Comparison of ENCODE assay signal across 20 cellular contexts in genomic region chr12:51013441-51013840, GRCh38. TPM values are rescaled to one million over a fixed set of nuclear protein-coding genes. Genes with fewer than 3 reads are reported as not detected.
DNase-seq lines count a peak whose midpoint lies in the region; ATAC-seq, FAIRE-seq and TF ChIP-seq lines count a peak whose summit lies in the region.
"Had no signal": no experiment of that assay in that cellular context is flagged by ENCODE, and none has a peak within 500 bp of the region (broad histone marks: within the 10 kb centered on the region; RNA-seq: fewer than 3 reads in every experiment).

No MANE protein-coding gene starts in this region.

- no peaks in the 10 kb centered on the region for H3K27me3 ChIP-seq in keratinocyte (ENCODE audit: control insufficient read depth, extremely low read depth, insufficient read depth, low read length)
- no peaks in the 10 kb centered on the region for H3K27me3 ChIP-seq in small intestine (ENCODE audit: control insufficient read depth in 2 of 2, insufficient read depth in 2 of 2, low read length in 2 of 2)
- no peaks in the 10 kb centered on the region for H3K27me3 ChIP-seq in CD4-positive, alpha-beta memory T cell (ENCODE audit: insufficient read depth, low read length)

- WGBS in small intestine, 3 donors = 71 to 87% (median 83%) methylated on average over 7 of the region's 7 CpGs

- FAIRE-seq in keratinocyte (lab: Jason Lieb, UNC) (no peak), small intestine (lab: Jason Lieb, UNC) (no peak)
- FAIRE-seq: A204.1, H54 had no signal

- no peaks in the 10 kb centered on the region for H3K9me3 Mint-ChIP-seq in activated CD4-positive, alpha-beta memory T cell treated with anti-CD3 and anti-CD28 coated beads for 36 hours
- no peaks in the 10 kb centered on the region for H3K9me3 Mint-ChIP-seq in activated CD4-positive, alpha-beta memory T cell treated with anti-CD3 and anti-CD28 coated beads, Interleukin-2, amount 10 ng/mL, durations not matched to agents 7 days and 5 days
- H3K9me3 Mint-ChIP-seq in CD4-positive, alpha-beta memory T cell = no peaks in the 10 kb centered on the region

- peak overlapping the region; percentile 42 for H3K27ac Mint-ChIP-seq in activated CD4-positive, alpha-beta memory T cell treated with anti-CD3 and anti-CD28 coated beads for 36 hours
- no peak overlapping the region for H3K27ac Mint-ChIP-seq in activated CD4-positive, alpha-beta memory T cell treated with anti-CD3 and anti-CD28 coated beads, Interleukin-2, amount 10 ng/mL, durations not matched to agents 7 days and 5 days
- H3K27ac Mint-ChIP-seq in T-helper 17 cell = peak overlapping the region; percentile 61
- H3K27ac Mint-ChIP-seq in CD4-positive, alpha-beta memory T cell = peak overlapping the region in 1 of 7 donors; percentile 25

- H3K4me1 Mint-ChIP-seq in activated CD4-positive, alpha-beta memory T cell treated with anti-CD3 and anti-CD28 coated beads for 36 hours (ENCODE audit: low read depth) = peaks cover 52% of the 10 kb centered on the region
- peaks cover 26% of the 10 kb centered on the region for H3K4me1 Mint-ChIP-seq in activated CD4-positive, alpha-beta memory T cell treated with anti-CD3 and anti-CD28 coated beads, Interleukin-2, amount 10 ng/mL, durations not matched to agents 7 days and 5 days
- H3K4me1 Mint-ChIP-seq in T-helper 17 cell = peaks cover 20% of the 10 kb centered on the region
- peaks cover 19 to 40% (median 31%) of the 10 kb centered on the region in 4 donors for H3K4me1 Mint-ChIP-seq in CD4-positive, alpha-beta memory T cell

- H3K9ac ChIP-seq in keratinocyte (ENCODE audit: control insufficient read depth, extremely low read depth, insufficient read depth, low read length) = no peak overlapping the region

- intact Hi-C loops in activated CD4-positive, alpha-beta memory T cell treated with anti-CD3 and anti-CD28 coated beads for 36 hours (cut with micrococcal nuclease) = no loop called here
- intact Hi-C loops in CD4-positive, alpha-beta memory T cell (cut with micrococcal nuclease) = no loop called here

- POLR2A ChIA-PET in activated CD4-positive, alpha-beta memory T cell treated with anti-CD3 and anti-CD28 coated beads for 36 hours (lab: Charles Lee) = interaction anchor here (0.8 to 4.7 kb wide), 2 partner anchors 13 to 189 kb away, joined by 3 to 47 read pairs; partner anchors contain the start of gene SLC11A2
- POLR2A ChIA-PET in activated CD4-positive, alpha-beta memory T cell treated with anti-CD3 and anti-CD28 coated beads, Interleukin-2, amount 10 ng/mL, durations not matched to agents 7 days and 5 days (lab: Charles Lee) = interaction anchor here (1.0 kb wide), 1 partner anchor 11 kb away, joined by 4 read pairs; no protein-coding TSS in a partner anchor
- POLR2A ChIA-PET in CD4-positive, alpha-beta memory T cell (lab: Charles Lee; ENCODE audit: partially characterized antibody) = interaction anchor here (1.3 kb wide), 1 partner anchor 8 kb away, joined by 3 read pairs; no protein-coding TSS in a partner anchor

- H3K4me3 ChIP-seq in keratinocyte (ENCODE audit: control insufficient read depth in 2 of 3, extremely low read depth in 1 of 3, insufficient read depth in 2 of 3, low read depth in 1 of 3, low read length in 3 of 3) (no peak overlapping the region), small intestine (ENCODE audit: low read depth in 1 of 2, low read length in 2 of 2) (no peak overlapping the region)
- H3K4me3 ChIP-seq in CD4-positive, alpha-beta memory T cell (ENCODE audit: low read length in 2 of 2) = no peak overlapping the region

- CTCF ChIA-PET in activated CD4-positive, alpha-beta memory T cell treated with anti-CD3 and anti-CD28 coated beads for 36 hours (lab: Charles Lee) = interaction anchor here (0.7 to 0.9 kb wide), 2 partner anchors 13 to 248 kb away, joined by 4 read pairs; partner anchors contain the start of gene SLC11A2
- CTCF ChIA-PET in activated CD4-positive, alpha-beta memory T cell treated with anti-CD3 and anti-CD28 coated beads, Interleukin-2, amount 10 ng/mL, durations not matched to agents 7 days and 5 days (lab: Charles Lee) = no interaction called here
- CTCF ChIA-PET in CD4-positive, alpha-beta memory T cell (lab: Charles Lee; ENCODE audit: partially characterized antibody) = no interaction called here

- TF ChIP-seq CTCF in keratinocyte (optimal IDR thresholded peaks at IDR 0.05 in 1 of 3, IDR thresholded peaks at IDR 0.05 in 1 of 3, conservative IDR thresholded peaks at IDR 0.05 in 1 of 3; ENCODE audit: extremely low read depth in 1 of 3, insufficient read depth in 2 of 3, low read length in 3 of 3) = no peak

- H3K9me1 ChIP-seq in keratinocyte (ENCODE audit: control insufficient read depth, extremely low read depth, insufficient read depth, low read length) = no peaks in the 10 kb centered on the region

- H3K36me3 Mint-ChIP-seq in activated CD4-positive, alpha-beta memory T cell treated with anti-CD3 and anti-CD28 coated beads for 36 hours = peaks cover 4% of the 10 kb centered on the region
- peaks cover 4% of the 10 kb centered on the region for H3K36me3 Mint-ChIP-seq in activated CD4-positive, alpha-beta memory T cell treated with anti-CD3 and anti-CD28 coated beads, Interleukin-2, amount 10 ng/mL, durations not matched to agents 7 days and 5 days (ENCODE audit: low read depth)
- no peaks in the 10 kb centered on the region for H3K36me3 Mint-ChIP-seq in T-helper 17 cell (ENCODE audit: low read depth)
- peaks cover 0 to 5% of the 10 kb centered on the region in 2 donors for H3K36me3 Mint-ChIP-seq in CD4-positive, alpha-beta memory T cell

- ATAC-seq in T-helper 17 cell (no peak), HG03159 (IDR thresholded peaks at IDR 0.05; ENCODE audit: unreplicated experiment) (no peak)
- ATAC-seq: PC-3, Right ventricle myocardium inferior had no signal

- H3K9me3 ChIP-seq in T-helper 17 cell (ENCODE audit: control insufficient read depth, low read length, poor library complexity, severe bottlenecking) (no peaks in the 10 kb centered on the region), keratinocyte (ENCODE audit: control insufficient read depth, low read depth, low read length) (no peaks in the 10 kb centered on the region), small intestine (ENCODE audit: control insufficient read depth, low read depth) (no peaks in the 10 kb centered on the region)
- H3K9me3 ChIP-seq in CD4-positive, alpha-beta memory T cell (ENCODE audit: control insufficient read depth in 1 of 2, low read length in 2 of 2) = no peaks in the 10 kb centered on the region

- H3K4me3 Mint-ChIP-seq in activated CD4-positive, alpha-beta memory T cell treated with anti-CD3 and anti-CD28 coated beads for 36 hours = no peak overlapping the region
- no peak overlapping the region for H3K4me3 Mint-ChIP-seq in activated CD4-positive, alpha-beta memory T cell treated with anti-CD3 and anti-CD28 coated beads, Interleukin-2, amount 10 ng/mL, durations not matched to agents 7 days and 5 days
- no peak overlapping the region for H3K4me3 Mint-ChIP-seq in T-helper 17 cell
- peak overlapping the region in 1 of 8 donors; percentile 15 for H3K4me3 Mint-ChIP-seq in CD4-positive, alpha-beta memory T cell

- no peaks in the 10 kb centered on the region for H3K27me3 Mint-ChIP-seq in activated CD4-positive, alpha-beta memory T cell treated with anti-CD3 and anti-CD28 coated beads for 36 hours
- H3K27me3 Mint-ChIP-seq in activated CD4-positive, alpha-beta memory T cell treated with anti-CD3 and anti-CD28 coated beads, Interleukin-2, amount 10 ng/mL, durations not matched to agents 7 days and 5 days = no peaks in the 10 kb centered on the region
- no peaks in the 10 kb centered on the region for H3K27me3 Mint-ChIP-seq in T-helper 17 cell
- no peaks in the 10 kb centered on the region for H3K27me3 Mint-ChIP-seq in CD4-positive, alpha-beta memory T cell

- dilution Hi-C loops in keratinocyte (cut with MboI; ENCODE audit: extremely low pct_ligation_motif_present, low sequenced_read_pairs) = no loop called here

- H2AFZ ChIP-seq in keratinocyte (ENCODE audit: control insufficient read depth, low read length) = no peak overlapping the region

- H3K27ac ChIP-seq in keratinocyte (ENCODE audit: control insufficient read depth, insufficient read depth, low read length) (no peak overlapping the region), small intestine (ENCODE audit: low read depth in 1 of 2, low read length in 1 of 2) (no peak overlapping the region)
- no peak overlapping the region for H3K27ac ChIP-seq in CD4-positive, alpha-beta memory T cell (ENCODE audit: low read depth, low read length)
- H3K27ac ChIP-seq: C4-2B had no signal

- H4K20me1 ChIP-seq in keratinocyte (ENCODE audit: control insufficient read depth, extremely low read depth, insufficient read depth, low read length) = no peaks in the 10 kb centered on the region

- peaks cover 25% of the 10 kb centered on the region for H3K79me2 ChIP-seq in keratinocyte (ENCODE audit: control insufficient read depth, insufficient read depth, low read length)

- H3K4me2 ChIP-seq in keratinocyte (ENCODE audit: control insufficient read depth, extremely low read depth, insufficient read depth, low read depth, low read length) = peak overlapping the region; percentile 52

- H3K36me3 ChIP-seq in keratinocyte (ENCODE audit: control insufficient read depth in 2 of 2, extremely low read depth in 1 of 2, insufficient read depth in 2 of 2, low read length in 2 of 2) (peaks cover 0 to under 1% of the 10 kb centered on the region in 2 experiments), small intestine (ENCODE audit: control insufficient read depth in 2 of 2, insufficient read depth in 2 of 2, low read length in 2 of 2) (no peaks in the 10 kb centered on the region)
- H3K36me3 ChIP-seq in CD4-positive, alpha-beta memory T cell (ENCODE audit: insufficient read depth, low read length) = peaks cover under 1% of the 10 kb centered on the region

- DNase-seq in activated CD4-positive, alpha-beta memory T cell treated with anti-CD3 and anti-CD28 coated beads for 36 hours = no peak
- no peak for DNase-seq in activated CD4-positive, alpha-beta memory T cell treated with anti-CD3 and anti-CD28 coated beads, Interleukin-2, amount 10 ng/mL, durations not matched to agents 7 days and 5 days
- DNase-seq in T-helper 17 cell = no peak
- DNase-seq in keratinocyte (ENCODE audit: low read depth, low spot score) = no peak
- peak; percentile 40 for DNase-seq in small intestine
- no peak for DNase-seq in CD4-positive, alpha-beta memory T cell
- no peak for DNase-seq in NCI-H2171 (lab: John Stamatoyannopoulos, UW)
- DNase-seq: COR-L47, DMS53, IMR-90, MV-4-11, NCI-H1417 treated with DMSO at 0.1 percent for 48 hours, NCI-H2029 treated with DMSO at 0.1 percent for 48 hours, NCI-H524, PC-3 had no signal

- H3K4me1 ChIP-seq in keratinocyte (ENCODE audit: control insufficient read depth, extremely low read depth, insufficient read depth, low read length) (peaks cover 15% of the 10 kb centered on the region), small intestine (ENCODE audit: control insufficient read depth in 2 of 2, insufficient read depth in 1 of 2, low read depth in 1 of 2, low read length in 1 of 2) (peaks cover 0 to 6% of the 10 kb centered on the region in 2 donors)
- H3K4me1 ChIP-seq in CD4-positive, alpha-beta memory T cell (ENCODE audit: insufficient read depth, low read length) = peaks cover 27% of the 10 kb centered on the region

RNA-seq across cellular contexts. Expression of gene SLC11A2, which starts 12.7 kb away (rescaled TPM):
- total RNA-seq in activated CD4-positive, alpha-beta memory T cell treated with anti-CD3 and anti-CD28 coated beads for 36 hours = 10 to 100 TPM; 41.4 to 41.6 TPM
- total RNA-seq in activated CD4-positive, alpha-beta memory T cell treated with anti-CD3 and anti-CD28 coated beads, Interleukin-2, amount 10 ng/mL, durations not matched to agents 7 days and 5 days = 10 to 100 TPM; 35.0 to 36.4 TPM
- total RNA-seq in T-helper 17 cell = 10 to 100 TPM; 47.6 to 51.5 TPM
- polyA plus RNA-seq in keratinocyte (26.7 to 38.9 TPM (median 37.5 TPM) in 3 replicates), small intestine (10 to 100 TPM in 2 of 3 donors, 1 to 10 TPM in 1; 8.9 to 19.4 (median 14.1) TPM)
- polyA plus RNA-seq in keratinocyte (2011; ENCODE audit: low read depth) = 7.2 TPM
- 12.9 and 20.8 TPM in 2 replicates for polyA plus RNA-seq in keratinocyte (2011; cell fraction: cytosol; rRNA removed)
- 67.5 and 79.5 TPM in 2 replicates for polyA plus RNA-seq in keratinocyte (2011; cell fraction: nucleus; rRNA removed)
- 17.0 and 22.6 TPM in 2 replicates for polyA plus RNA-seq in keratinocyte (2012; ENCODE audit: low replicate concordance)
- 56.7 to 72.8 TPM (median 65.2 TPM) in 3 replicates for polyA minus RNA-seq in keratinocyte
- 22.1 TPM for polyA minus RNA-seq in keratinocyte (2011; cell fraction: cytosol; rRNA and poly(A)+ RNA removed)
- polyA minus RNA-seq in keratinocyte (2011; cell fraction: nucleus; rRNA and poly(A)+ RNA removed) = 62.5 and 92.1 TPM in 2 replicates
- total RNA-seq in CD4-positive, alpha-beta memory T cell = 10 to 100 TPM; 55.1 to 62.7 TPM
- 10 to 100 TPM in 1 of 2 donors, 1 to 10 TPM in 1; 7.4 to 18.9 TPM for polyA plus RNA-seq in CD4-positive, alpha-beta memory T cell

RNA-seq across cellular contexts. Expression of gene LETMD1, which starts 34.7 kb away (rescaled TPM):
- 10 to 100 TPM; 79.8 to 84.0 TPM for total RNA-seq in activated CD4-positive, alpha-beta memory T cell treated with anti-CD3 and anti-CD28 coated beads for 36 hours
- 10 to 100 TPM; 92.1 to 93.9 TPM for total RNA-seq in activated CD4-positive, alpha-beta memory T cell treated with anti-CD3 and anti-CD28 coated beads, Interleukin-2, amount 10 ng/mL, durations not matched to agents 7 days and 5 days
- 10 to 100 TPM; 56.2 to 56.6 TPM for total RNA-seq in T-helper 17 cell
- polyA plus RNA-seq in keratinocyte = 36.1 to 51.1 TPM (median 50.6 TPM) in 3 replicates
- 43.4 TPM for polyA plus RNA-seq in keratinocyte (2011; ENCODE audit: low read depth)
- 25.7 and 37.4 TPM in 2 replicates for polyA plus RNA-seq in keratinocyte (2011; cell fraction: cytosol; rRNA removed)
- 104 and 111 TPM in 2 replicates for polyA plus RNA-seq in keratinocyte (2011; cell fraction: nucleus; rRNA removed)
- 19.9 and 55.4 TPM in 2 replicates for polyA plus RNA-seq in keratinocyte (2012; ENCODE audit: low replicate concordance)
- 15.6 to 49.8 TPM (median 40.8 TPM) in 3 replicates for polyA minus RNA-seq in keratinocyte
- polyA minus RNA-seq in keratinocyte (2011; cell fraction: cytosol; rRNA and poly(A)+ RNA removed) = 11.3 TPM
- 20.6 and 31.3 TPM in 2 replicates for polyA minus RNA-seq in keratinocyte (2011; cell fraction: nucleus; rRNA and poly(A)+ RNA removed)
- polyA plus RNA-seq in small intestine = 10 to 100 TPM; 74.7 to 91.7 (median 79.4) TPM
- total RNA-seq in CD4-positive, alpha-beta memory T cell = 10 to 100 TPM; 83.7 to 93.3 TPM
- 10 to 100 TPM; 32.6 to 36.6 TPM for polyA plus RNA-seq in CD4-positive, alpha-beta memory T cell
